14 cellular contexts compared by ENCODE assay signal in genomic region chr6:75171151-75171550, GRCh38. TPM values are rescaled to one million over a fixed set of nuclear protein-coding genes. Genes with fewer than 3 reads are reported as not detected.
"Had no signal": no experiment of that assay in that cellular context is flagged by ENCODE, and none has a peak within 500 bp of the region (broad histone marks: within the 10 kb centered on the region; RNA-seq: fewer than 3 reads in every experiment).

No MANE protein-coding gene starts in this region.

- H3K9me3 ChIP-seq: breast epithelium, lower lobe of right lung, SJCRH30 had no signal

- H3K27ac ChIP-seq: breast epithelium, lower lobe of right lung, SJCRH30 had no signal

- H3K4me1 ChIP-seq: breast epithelium, lower lobe of right lung, SJCRH30 had no signal

- H3K36me3 ChIP-seq: breast epithelium, lower lobe of right lung had no signal

- H3K27me3 ChIP-seq: breast epithelium, SJCRH30 had no signal

- H3K4me3 ChIP-seq: breast epithelium, lower lobe of right lung, SJCRH30 had no signal

- H3K36me3 Mint-ChIP-seq: activated CD8-positive, alpha-beta memory T cell treated with anti-CD3 and anti-CD28 coated beads, Interleukin-2, amount 10 ng/mL, durations not matched to agents 7 days and 5 days; activated naive CD8-positive, alpha-beta T cell; naive thymus-derived CD8-positive, alpha-beta T cell had no signal

- DNase-seq: activated CD8-positive, alpha-beta memory T cell treated with anti-CD3 and anti-CD28 coated beads, Interleukin-2, amount 10 ng/mL, durations not matched to agents 7 days and 5 days; activated effector memory CD4-positive, alpha-beta T cell treated with anti-CD3 and anti-CD28 coated beads, Interleukin-2, amount 50 U/mL, for 16 hours; activated T-cell treated with anti-CD3 and anti-CD28 coated beads, Interleukin-2, amount 50 U/mL, for 24 hours; effector CD4-positive, alpha-beta T cell; hypothalamus; lower lobe of right lung; naive thymus-derived CD8-positive, alpha-beta T cell; SJCRH30; stimulated activated CD4-positive, alpha-beta T cell treated with anti-CD3 and anti-CD28 coated beads, Interleukin-15, amount 100 ng/mL, for 24 hours; SW 1271; trophoblast cell had no signal

- H3K4me3 Mint-ChIP-seq: activated CD8-positive, alpha-beta memory T cell treated with anti-CD3 and anti-CD28 coated beads, Interleukin-2, amount 10 ng/mL, durations not matched to agents 7 days and 5 days; activated naive CD8-positive, alpha-beta T cell; activated T-cell treated with anti-CD3 and anti-CD28 coated beads, Interleukin-2, amount 50 U/mL, for 24 hours; naive thymus-derived CD8-positive, alpha-beta T cell; T-helper 2 cell treated with Interferon-gamma antibody and Interleukin-4, amounts not matched to agents 5 μg/mL and 100 μg/mL, for 36 hours had no signal

- H3K27ac Mint-ChIP-seq: activated CD8-positive, alpha-beta memory T cell treated with anti-CD3 and anti-CD28 coated beads, Interleukin-2, amount 10 ng/mL, durations not matched to agents 7 days and 5 days; activated naive CD8-positive, alpha-beta T cell; activated T-cell treated with anti-CD3 and anti-CD28 coated beads, Interleukin-2, amount 50 U/mL, for 24 hours; naive thymus-derived CD8-positive, alpha-beta T cell; T-helper 2 cell treated with Interferon-gamma antibody and Interleukin-4, amounts not matched to agents 5 μg/mL and 100 μg/mL, for 36 hours had no signal

- H3K4me1 Mint-ChIP-seq: activated CD8-positive, alpha-beta memory T cell treated with anti-CD3 and anti-CD28 coated beads, Interleukin-2, amount 10 ng/mL, durations not matched to agents 7 days and 5 days; naive thymus-derived CD8-positive, alpha-beta T cell had no signal

- H3K9me3 Mint-ChIP-seq: activated T-cell treated with anti-CD3 and anti-CD28 coated beads, Interleukin-2, amount 50 U/mL, for 24 hours; naive thymus-derived CD8-positive, alpha-beta T cell; T-helper 2 cell treated with Interferon-gamma antibody and Interleukin-4, amounts not matched to agents 5 μg/mL and 100 μg/mL, for 36 hours had no signal

RNA-seq across cellular contexts. Expression of gene COL12A1, which starts 34.7 kb away (rescaled TPM):
- total RNA-seq: activated CD8-positive, alpha-beta memory T cell treated with anti-CD3 and anti-CD28 coated beads, Interleukin-2, amount 10 ng/mL, durations not matched to agents 7 days and 5 days; naive thymus-derived CD8-positive, alpha-beta T cell had no signal
- polyA plus RNA-seq: naive thymus-derived CD8-positive, alpha-beta T cell had no signal
